1 cellular context compared by ENCODE assay signal in the genomic region with DNA sequence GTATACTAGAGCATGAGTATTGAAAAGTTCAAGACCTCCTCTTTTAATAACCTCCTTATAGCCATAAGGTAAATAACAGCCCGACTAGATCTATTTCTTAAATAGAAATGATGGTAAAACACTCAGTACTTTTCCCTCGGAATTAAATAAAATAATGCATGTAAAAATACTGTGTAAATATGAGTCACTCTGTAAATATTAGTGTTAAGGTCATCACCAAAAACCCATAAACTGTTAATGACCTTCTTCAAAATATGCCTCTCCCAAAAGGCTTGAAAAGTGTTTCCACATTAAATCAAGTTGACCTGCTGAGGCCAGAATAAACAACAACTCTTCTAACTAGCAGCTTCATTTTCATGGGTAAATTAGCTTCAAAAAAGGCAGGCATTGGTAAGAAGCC.
A peak's percentile ranks its signal among the peaks of the same experiment; 100 is the strongest.
TF ChIP-seq lines count a peak whose summit lies in the region.

No MANE protein-coding gene starts in this region.

TF ChIP-seq in HEK293, 187 proteins besides CTCF, POLR2A, EP300 and RAD21 (continued from another document and continues in another):
- TF ChIP-seq, protein P1, sequence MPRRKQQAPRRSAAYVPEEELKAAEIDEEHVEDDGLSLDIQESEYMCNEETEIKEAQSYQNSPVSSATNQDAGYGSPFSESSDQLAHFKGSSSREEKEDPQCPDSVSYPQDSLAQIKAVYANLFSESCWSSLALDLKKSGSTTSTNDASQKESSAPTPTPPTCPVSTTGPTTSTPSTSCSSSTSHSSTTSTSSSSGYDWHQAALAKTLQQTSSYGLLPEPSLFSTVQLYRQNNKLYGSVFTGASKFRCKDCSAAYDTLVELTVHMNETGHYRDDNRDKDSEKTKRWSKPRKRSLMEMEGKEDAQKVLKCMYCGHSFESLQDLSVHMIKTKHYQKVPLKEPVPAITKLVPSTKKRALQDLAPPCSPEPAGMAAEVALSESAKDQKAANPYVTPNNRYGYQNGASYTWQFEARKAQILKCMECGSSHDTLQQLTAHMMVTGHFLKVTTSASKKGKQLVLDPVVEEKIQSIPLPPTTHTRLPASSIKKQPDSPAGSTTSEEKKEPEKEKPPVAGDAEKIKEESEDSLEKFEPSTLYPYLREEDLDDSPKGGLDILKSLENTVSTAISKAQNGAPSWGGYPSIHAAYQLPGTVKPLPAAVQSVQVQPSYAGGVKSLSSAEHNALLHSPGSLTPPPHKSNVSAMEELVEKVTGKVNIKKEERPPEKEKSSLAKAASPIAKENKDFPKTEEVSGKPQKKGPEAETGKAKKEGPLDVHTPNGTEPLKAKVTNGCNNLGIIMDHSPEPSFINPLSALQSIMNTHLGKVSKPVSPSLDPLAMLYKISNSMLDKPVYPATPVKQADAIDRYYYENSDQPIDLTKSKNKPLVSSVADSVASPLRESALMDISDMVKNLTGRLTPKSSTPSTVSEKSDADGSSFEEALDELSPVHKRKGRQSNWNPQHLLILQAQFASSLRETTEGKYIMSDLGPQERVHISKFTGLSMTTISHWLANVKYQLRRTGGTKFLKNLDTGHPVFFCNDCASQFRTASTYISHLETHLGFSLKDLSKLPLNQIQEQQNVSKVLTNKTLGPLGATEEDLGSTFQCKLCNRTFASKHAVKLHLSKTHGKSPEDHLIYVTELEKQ (tag by site-specific recombination; IDR thresholded peaks at IDR 0.05; ENCODE audit: borderline replicate concordance), result peak; percentile 89; the same call in 1 of the 2 replicates
- no peak for TF ChIP-seq ZNF132 (tag by site-specific recombination; IDR thresholded peaks at IDR 0.05; ENCODE audit: borderline replicate concordance)
- TF ChIP-seq ZEB2 (tag by site-specific recombination; IDR thresholded peaks at IDR 0.05), result peak; percentile 85
- no peak for TF ChIP-seq ZNF555 (tag by site-specific recombination; conservative IDR thresholded peaks at IDR 0.05)
- peak; percentile 76 for TF ChIP-seq FEZF1 (tag by site-specific recombination; IDR thresholded peaks at IDR 0.05)
- TF ChIP-seq ATF2 (tag by site-specific recombination; IDR thresholded peaks at IDR 0.05; ENCODE audit: low read depth), result no peak
- TF ChIP-seq BCL11A (tag by site-specific recombination; IDR thresholded peaks at IDR 0.05; ENCODE audit: low read depth), result peak; percentile 96
- no peak for TF ChIP-seq ZBTB11 (tag by site-specific recombination; conservative IDR thresholded peaks at IDR 0.05; ENCODE audit: low read depth)
- peak; percentile 33; the same call in 1 of the 2 replicates for TF ChIP-seq KLF10 (tag by site-specific recombination; IDR thresholded peaks at IDR 0.05)
- no peak for TF ChIP-seq ZNF747 (tag by site-specific recombination; IDR thresholded peaks at IDR 0.05)
- TF ChIP-seq ZBTB8A (tag by site-specific recombination; IDR thresholded peaks at IDR 0.05), result no peak
- no peak for TF ChIP-seq ZNF292 (tag by site-specific recombination; IDR thresholded peaks at IDR 0.05; ENCODE audit: borderline replicate concordance, low read depth)
- TF ChIP-seq ZNF843 (tag by site-specific recombination; IDR thresholded peaks at IDR 0.05), result peak; percentile 84
- TF ChIP-seq SCRT1 (tag by site-specific recombination; IDR thresholded peaks at IDR 0.05; ENCODE audit: borderline replicate concordance), result no peak
- no peak for TF ChIP-seq ZNF792 (tag by site-specific recombination; IDR thresholded peaks at IDR 0.05)
- TF ChIP-seq ZNF654 (tag by site-specific recombination; IDR thresholded peaks at IDR 0.05; ENCODE audit: low read depth), result no peak
- TF ChIP-seq IKZF3 (tag by site-specific recombination; IDR thresholded peaks at IDR 0.05), result peak; percentile 49; the same call in 1 of the 2 replicates
- TF ChIP-seq ZNF146 (tag by site-specific recombination; IDR thresholded peaks at IDR 0.05), result peak; percentile 19; the same call in 1 of the 2 replicates
- TF ChIP-seq ZNF561 (tag by site-specific recombination; IDR thresholded peaks at IDR 0.05; ENCODE audit: borderline replicate concordance), result no peak
- TF ChIP-seq PRDM6 (tag by site-specific recombination; IDR thresholded peaks at IDR 0.05), result peak; percentile 94
- 0 out of 2 replicates have a peak, but pooled peaks have one; percentile 17 for TF ChIP-seq ZNF10 (tag by site-specific recombination; IDR thresholded peaks at IDR 0.05)
- TF ChIP-seq ZBTB48 (tag by site-specific recombination; IDR thresholded peaks at IDR 0.05), result no peak
- no peak for TF ChIP-seq ZNF184 (tag by site-specific recombination; IDR thresholded peaks at IDR 0.05)
- TF ChIP-seq, protein P2, sequence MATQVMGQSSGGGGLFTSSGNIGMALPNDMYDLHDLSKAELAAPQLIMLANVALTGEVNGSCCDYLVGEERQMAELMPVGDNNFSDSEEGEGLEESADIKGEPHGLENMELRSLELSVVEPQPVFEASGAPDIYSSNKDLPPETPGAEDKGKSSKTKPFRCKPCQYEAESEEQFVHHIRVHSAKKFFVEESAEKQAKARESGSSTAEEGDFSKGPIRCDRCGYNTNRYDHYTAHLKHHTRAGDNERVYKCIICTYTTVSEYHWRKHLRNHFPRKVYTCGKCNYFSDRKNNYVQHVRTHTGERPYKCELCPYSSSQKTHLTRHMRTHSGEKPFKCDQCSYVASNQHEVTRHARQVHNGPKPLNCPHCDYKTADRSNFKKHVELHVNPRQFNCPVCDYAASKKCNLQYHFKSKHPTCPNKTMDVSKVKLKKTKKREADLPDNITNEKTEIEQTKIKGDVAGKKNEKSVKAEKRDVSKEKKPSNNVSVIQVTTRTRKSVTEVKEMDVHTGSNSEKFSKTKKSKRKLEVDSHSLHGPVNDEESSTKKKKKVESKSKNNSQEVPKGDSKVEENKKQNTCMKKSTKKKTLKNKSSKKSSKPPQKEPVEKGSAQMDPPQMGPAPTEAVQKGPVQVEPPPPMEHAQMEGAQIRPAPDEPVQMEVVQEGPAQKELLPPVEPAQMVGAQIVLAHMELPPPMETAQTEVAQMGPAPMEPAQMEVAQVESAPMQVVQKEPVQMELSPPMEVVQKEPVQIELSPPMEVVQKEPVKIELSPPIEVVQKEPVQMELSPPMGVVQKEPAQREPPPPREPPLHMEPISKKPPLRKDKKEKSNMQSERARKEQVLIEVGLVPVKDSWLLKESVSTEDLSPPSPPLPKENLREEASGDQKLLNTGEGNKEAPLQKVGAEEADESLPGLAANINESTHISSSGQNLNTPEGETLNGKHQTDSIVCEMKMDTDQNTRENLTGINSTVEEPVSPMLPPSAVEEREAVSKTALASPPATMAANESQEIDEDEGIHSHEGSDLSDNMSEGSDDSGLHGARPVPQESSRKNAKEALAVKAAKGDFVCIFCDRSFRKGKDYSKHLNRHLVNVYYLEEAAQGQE (tag by site-specific recombination; IDR thresholded peaks at IDR 0.05), result no peak
- TF ChIP-seq ZNF701 (tag by site-specific recombination; IDR thresholded peaks at IDR 0.05), result no peak
- TF ChIP-seq ZNF335 (tag by site-specific recombination; conservative IDR thresholded peaks at IDR 0.05), result 0 out of 2 replicates have a peak, but pooled peaks have one; percentile 23
- TF ChIP-seq ZXDB (tag by site-specific recombination; IDR thresholded peaks at IDR 0.05), result peak; percentile 28; the same call in 1 of the 2 replicates
- no peak for TF ChIP-seq ZNF596 (tag by site-specific recombination; IDR thresholded peaks at IDR 0.05)
- TF ChIP-seq, protein P3, sequence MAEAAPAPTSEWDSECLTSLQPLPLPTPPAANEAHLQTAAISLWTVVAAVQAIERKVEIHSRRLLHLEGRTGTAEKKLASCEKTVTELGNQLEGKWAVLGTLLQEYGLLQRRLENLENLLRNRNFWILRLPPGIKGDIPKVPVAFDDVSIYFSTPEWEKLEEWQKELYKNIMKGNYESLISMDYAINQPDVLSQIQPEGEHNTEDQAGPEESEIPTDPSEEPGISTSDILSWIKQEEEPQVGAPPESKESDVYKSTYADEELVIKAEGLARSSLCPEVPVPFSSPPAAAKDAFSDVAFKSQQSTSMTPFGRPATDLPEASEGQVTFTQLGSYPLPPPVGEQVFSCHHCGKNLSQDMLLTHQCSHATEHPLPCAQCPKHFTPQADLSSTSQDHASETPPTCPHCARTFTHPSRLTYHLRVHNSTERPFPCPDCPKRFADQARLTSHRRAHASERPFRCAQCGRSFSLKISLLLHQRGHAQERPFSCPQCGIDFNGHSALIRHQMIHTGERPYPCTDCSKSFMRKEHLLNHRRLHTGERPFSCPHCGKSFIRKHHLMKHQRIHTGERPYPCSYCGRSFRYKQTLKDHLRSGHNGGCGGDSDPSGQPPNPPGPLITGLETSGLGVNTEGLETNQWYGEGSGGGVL (tag by site-specific recombination; IDR thresholded peaks at IDR 0.05), result peak; percentile 15; the same call in 1 of the 2 replicates
- no peak for TF ChIP-seq ZNF624 (tag by site-specific recombination; IDR thresholded peaks at IDR 0.05)
- TF ChIP-seq, protein P4, sequence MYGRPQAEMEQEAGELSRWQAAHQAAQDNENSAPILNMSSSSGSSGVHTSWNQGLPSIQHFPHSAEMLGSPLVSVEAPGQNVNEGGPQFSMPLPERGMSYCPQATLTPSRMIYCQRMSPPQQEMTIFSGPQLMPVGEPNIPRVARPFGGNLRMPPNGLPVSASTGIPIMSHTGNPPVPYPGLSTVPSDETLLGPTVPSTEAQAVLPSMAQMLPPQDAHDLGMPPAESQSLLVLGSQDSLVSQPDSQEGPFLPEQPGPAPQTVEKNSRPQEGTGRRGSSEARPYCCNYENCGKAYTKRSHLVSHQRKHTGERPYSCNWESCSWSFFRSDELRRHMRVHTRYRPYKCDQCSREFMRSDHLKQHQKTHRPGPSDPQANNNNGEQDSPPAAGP (tag by site-specific recombination; IDR thresholded peaks at IDR 0.05), result peak; percentile 68; the same call in 1 of the 2 replicates
- TF ChIP-seq KLF8 (tag by site-specific recombination; IDR thresholded peaks at IDR 0.05), result peak; percentile 38; the same call in 1 of the 2 replicates
- TF ChIP-seq, protein P5, sequence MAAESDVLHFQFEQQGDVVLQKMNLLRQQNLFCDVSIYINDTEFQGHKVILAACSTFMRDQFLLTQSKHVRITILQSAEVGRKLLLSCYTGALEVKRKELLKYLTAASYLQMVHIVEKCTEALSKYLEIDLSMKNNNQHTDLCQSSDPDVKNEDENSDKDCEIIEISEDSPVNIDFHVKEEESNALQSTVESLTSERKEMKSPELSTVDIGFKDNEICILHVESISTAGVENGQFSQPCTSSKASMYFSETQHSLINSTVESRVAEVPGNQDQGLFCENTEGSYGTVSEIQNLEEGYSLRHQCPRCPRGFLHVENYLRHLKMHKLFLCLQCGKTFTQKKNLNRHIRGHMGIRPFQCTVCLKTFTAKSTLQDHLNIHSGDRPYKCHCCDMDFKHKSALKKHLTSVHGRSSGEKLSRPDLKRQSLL (tag by site-specific recombination; IDR thresholded peaks at IDR 0.05), result no peak
- TF ChIP-seq OSR2 (tag by site-specific recombination; IDR thresholded peaks at IDR 0.05), result peak; percentile 77
- TF ChIP-seq ZNF629 (tag by site-specific recombination; IDR thresholded peaks at IDR 0.05), result peak; percentile 82
- no peak for TF ChIP-seq ZNF521 (tag by site-specific recombination; IDR thresholded peaks at IDR 0.05)
- TF ChIP-seq, protein P6, sequence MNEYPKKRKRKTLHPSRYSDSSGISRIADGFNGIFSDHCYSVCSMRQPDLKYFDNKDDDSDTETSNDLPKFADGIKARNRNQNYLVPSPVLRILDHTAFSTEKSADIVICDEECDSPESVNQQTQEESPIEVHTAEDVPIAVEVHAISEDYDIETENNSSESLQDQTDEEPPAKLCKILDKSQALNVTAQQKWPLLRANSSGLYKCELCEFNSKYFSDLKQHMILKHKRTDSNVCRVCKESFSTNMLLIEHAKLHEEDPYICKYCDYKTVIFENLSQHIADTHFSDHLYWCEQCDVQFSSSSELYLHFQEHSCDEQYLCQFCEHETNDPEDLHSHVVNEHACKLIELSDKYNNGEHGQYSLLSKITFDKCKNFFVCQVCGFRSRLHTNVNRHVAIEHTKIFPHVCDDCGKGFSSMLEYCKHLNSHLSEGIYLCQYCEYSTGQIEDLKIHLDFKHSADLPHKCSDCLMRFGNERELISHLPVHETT (tag by site-specific recombination; IDR thresholded peaks at IDR 0.05), result peak; percentile 76
- 0 out of 2 replicates have a peak, but pooled peaks have one; percentile 45 for TF ChIP-seq ZFP69B (tag by site-specific recombination; IDR thresholded peaks at IDR 0.05)
- TF ChIP-seq ZNF664 (tag by site-specific recombination; IDR thresholded peaks at IDR 0.05), result no peak
